Comparison of ENCODE assay signal across 18 cellular contexts in the genomic region with DNA sequence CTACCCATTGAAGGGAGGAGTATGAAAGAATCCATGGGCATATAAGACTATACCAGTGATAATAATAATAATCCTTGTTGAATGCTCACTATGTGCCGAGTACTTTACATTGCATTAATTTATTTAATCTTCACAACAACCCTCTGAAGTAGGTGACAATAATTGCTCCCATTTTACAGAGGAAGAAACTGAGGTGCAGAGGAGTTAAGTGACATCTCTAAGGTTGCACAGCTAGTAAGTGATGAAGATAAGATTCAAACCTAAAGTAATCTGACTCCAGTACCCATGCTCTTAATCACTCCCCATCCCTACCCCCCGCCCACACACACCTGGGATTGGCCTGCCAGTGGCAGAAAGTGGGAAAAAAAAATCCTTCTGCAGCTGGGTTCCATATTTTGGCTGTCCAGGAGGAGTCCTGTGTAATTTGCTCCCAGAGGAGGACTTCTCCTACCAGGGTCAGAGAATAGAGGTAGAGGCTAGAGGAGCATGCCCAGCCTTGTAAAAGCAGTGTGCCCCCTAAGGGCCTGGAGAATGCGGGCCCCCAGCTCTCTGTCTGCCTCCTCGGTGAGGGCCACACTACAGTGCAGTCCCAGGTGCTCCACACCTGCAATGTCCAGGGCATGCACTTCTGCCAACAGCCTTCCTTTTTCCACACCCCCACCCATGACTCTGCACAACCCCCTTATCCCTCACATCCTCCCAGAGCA. TPM values are rescaled to one million over a fixed set of nuclear protein-coding genes. Genes with fewer than 3 reads are reported as not detected.
DNase-seq lines count a peak whose midpoint lies in the region; ATAC-seq, FAIRE-seq and TF ChIP-seq lines count a peak whose summit lies in the region.
"Had no signal": no experiment of that assay in that cellular context is flagged by ENCODE, and none has a peak within 500 bp of the region (broad histone marks: within the 10 kb centered on the region; RNA-seq: fewer than 3 reads in every experiment).

No MANE protein-coding gene starts in this region.

- POLR2A ChIA-PET in HEK293 (lab: Yijun Ruan, JAX) (interaction anchor here (2.9 kb wide), 1 partner anchor 16 kb away, joined by 27 read pairs; no protein-coding TSS in a partner anchor), A673 (lab: Charles Lee; ENCODE audit: low non-redundant PET) (interaction anchor here (0.7 kb wide), 1 partner anchor 34 kb away, joined by 4 read pairs; no protein-coding TSS in a partner anchor)

- H3K27me3 ChIP-seq in bronchial epithelial cell (ENCODE audit: control insufficient read depth, insufficient read depth, low read length) (peaks cover 2% of the 10 kb centered on the region), iPS-20b (ENCODE audit: insufficient read depth, low read length) (peaks cover 40% of the 10 kb centered on the region), gastrocnemius medialis (peaks cover 14 to 21% (median 17%) of the 10 kb centered on the region in 3 donors), A673 (replicated peaks; ENCODE audit: insufficient read depth, low read depth, low read length, poor library complexity) (peaks cover 18% of the 10 kb centered on the region)

- no peak overlapping the region; the same call in 1 of the 2 replicates for H3K9ac ChIP-seq in iPS-20b (ENCODE audit: low read depth, low read length)

- ATAC-seq in gastrocnemius medialis (no peak), GM21717 (IDR thresholded peaks at IDR 0.05; ENCODE audit: unreplicated experiment) (no peak), GM18505 (IDR thresholded peaks at IDR 0.05; ENCODE audit: unreplicated experiment) (no peak)
- ATAC-seq: activated CD8-positive, alpha-beta memory T cell treated with anti-CD3 and anti-CD28 coated beads, Interleukin-2, amount 10 ng/mL, durations not matched to agents 7 days and 5 days; natural killer cell treated with Interleukin-12 subunit alpha and Interleukin-12 subunit beta and Interleukin-15 and Interleukin-18, amount 100 ng/mL, for 72 hours; stimulated activated memory B cell treated with anti-CD40 and anti-IgM and Interleukin-4, amounts not matched to agents 10 μg/mL and 1 μg/mL and 100 μg/mL, for 72 hours had no signal

- peak overlapping the region; percentile 34 for H3K4me3 ChIP-seq in HEK293 (ENCODE audit: low read depth, low read length)
- H3K4me3 ChIP-seq in bronchial epithelial cell (ENCODE audit: low read depth, low read length), result peak overlapping the region; percentile 27
- H3K4me3 ChIP-seq in iPS-20b (ENCODE audit: low read length), result peak overlapping the region; percentile 65
- peak overlapping the region in 3 of 4 donors; percentile 27 to 48 (median 43) for H3K4me3 ChIP-seq in gastrocnemius medialis
- no peak overlapping the region for H3K4me3 ChIP-seq in A673 (ENCODE audit: low read depth, low read length, poor library complexity, severe bottlenecking)

- H3K4me1 ChIP-seq in HEK293 (ENCODE audit: control insufficient read depth, insufficient read depth, low read length) (peaks cover 10% of the 10 kb centered on the region), iPS-20b (ENCODE audit: insufficient read depth, low read length) (no peaks in the 10 kb centered on the region), gastrocnemius medialis (no peaks in the 10 kb centered on the region), A673 (ENCODE audit: insufficient read depth, low read length, poor library complexity, severe bottlenecking) (no peaks in the 10 kb centered on the region)

- intact Hi-C loops in gastrocnemius medialis (cut with DNase I; ENCODE audit: low total_unique reads), result no loop called here
- intact Hi-C loops in A673 (cut with micrococcal nuclease; ENCODE audit: unreplicated experiment), result no loop called here

- H3K27ac ChIP-seq in HEK293 (ENCODE audit: extremely low read depth, low read depth, low read length), result no peak overlapping the region
- H3K27ac ChIP-seq in iPS-20b (ENCODE audit: low read length), result no peak overlapping the region
- no peak overlapping the region for H3K27ac ChIP-seq in gastrocnemius medialis
- H3K27ac ChIP-seq in A673 (ENCODE audit: low read depth, low read length, poor library complexity, severe bottlenecking), result no peak overlapping the region

- TF ChIP-seq CTCF in HEK293 (tag by site-specific recombination; IDR thresholded peaks at IDR 0.05), result peak; percentile 13; the same call in 1 of the 2 replicates
- no peak for TF ChIP-seq CTCF in bronchial epithelial cell (IDR thresholded peaks at IDR 0.05; ENCODE audit: insufficient read depth, low read length, severe bottlenecking)
- TF ChIP-seq CTCF in gastrocnemius medialis (IDR thresholded peaks at IDR 0.05 in 4 of 5, conservative IDR thresholded peaks at IDR 0.05 in 1 of 5), result no peak
- TF ChIP-seq CTCF in A673 (conservative IDR thresholded peaks at IDR 0.05; ENCODE audit: low read depth, low read length), result no peak

- no peak for TF ChIP-seq POLR2A in gastrocnemius medialis (IDR thresholded peaks at IDR 0.05)
- no peak for TF ChIP-seq POLR2A in GM18505 (IDR thresholded peaks at IDR 0.05; ENCODE audit: borderline replicate concordance, extremely low read depth, insufficient read depth, insufficient read length)

- H3K9me3 ChIP-seq in HEK293 (ENCODE audit: control insufficient read depth, insufficient read depth, low read depth, low read length) (no peaks in the 10 kb centered on the region), iPS-20b (ENCODE audit: insufficient read depth, low read depth, low read length) (no peaks in the 10 kb centered on the region), gastrocnemius medialis (no peaks in the 10 kb centered on the region), A673 (ENCODE audit: low read depth, low read length, poor library complexity, severe bottlenecking) (no peaks in the 10 kb centered on the region)

- FAIRE-seq in bronchial epithelial cell (lab: Jason Lieb, UNC), result no peak
- FAIRE-seq: GM19239 had no signal

- no TSS peak for BruUV-seq in A673 (replicated peaks; lab: Mats Ljungman, UMichigan)

- in situ Hi-C loops in gastrocnemius medialis (cut with MboI; ENCODE audit: low sequenced_read_pairs in 4 of 4), result no loop called here

- DNase-seq in bronchial epithelial cell (ENCODE audit: low read depth) (peak; percentile 28), gastrocnemius medialis (no peak), A673 (ENCODE audit: low spot score) (no peak)
- DNase-seq in activated CD4-positive, CD25-positive, alpha-beta regulatory T cell (lab: John Stamatoyannopoulos, UW), result no peak
- DNase-seq: activated CD8-positive, alpha-beta memory T cell treated with anti-CD3 and anti-CD28 coated beads, Interleukin-2, amount 10 ng/mL, durations not matched to agents 7 days and 5 days; activated naive CD8-positive, alpha-beta T cell treated with anti-CD3 and anti-CD28 coated beads, Interleukin-2, amount 10 ng/mL, durations not matched to agents 7 days and 5 days; COR-L47; immature natural killer cell; NCI-H226; RPMI8226; stimulated activated CD4-positive, alpha-beta T cell treated with anti-CD3 and anti-CD28 coated beads, Interleukin-2, amount 100 ng/mL, for 24 hours had no signal

- H3K36me3 ChIP-seq in HEK293 (ENCODE audit: control insufficient read depth in 2 of 2, insufficient read depth in 1 of 2, low read length in 2 of 2), result no peaks in the 10 kb centered on the region
- no peaks in the 10 kb centered on the region for H3K36me3 ChIP-seq in bronchial epithelial cell (ENCODE audit: control insufficient read depth, insufficient read depth, low read length)
- H3K36me3 ChIP-seq in iPS-20b (ENCODE audit: insufficient read depth, low read depth, low read length), result 0 out of 2 replicates have a peak, but pooled peaks cover 6% of the 10 kb centered on the region
- H3K36me3 ChIP-seq in gastrocnemius medialis, result no peaks in the 10 kb centered on the region
- no peaks in the 10 kb centered on the region for H3K36me3 ChIP-seq in A673 (ENCODE audit: insufficient read depth, low read length, poor library complexity, severe bottlenecking)

- CTCF ChIA-PET in HEK293 (lab: Yijun Ruan, JAX), result interaction anchor here (1.0 to 4.6 kb wide), 5 partner anchors 13 to 399 kb away, joined by 3 to 21 read pairs (median 6); no protein-coding TSS in a partner anchor
- CTCF ChIA-PET in A673 (lab: Charles Lee), result no interaction called here

TF ChIP-seq in HEK293, 187 proteins besides CTCF, POLR2A, EP300 and RAD21:
- peak; percentile 51; the same call in 1 of the 2 replicates for TF ChIP-seq EGR2 (tag by site-specific recombination; IDR thresholded peaks at IDR 0.05; ENCODE audit: low read depth)
- TF ChIP-seq KLF9 (tag by site-specific recombination; IDR thresholded peaks at IDR 0.05; ENCODE audit: low read depth), result no peak
- no peak for TF ChIP-seq ZNF416 (tag by site-specific recombination; IDR thresholded peaks at IDR 0.05)
- TF ChIP-seq ZNF580 (tag by site-specific recombination; IDR thresholded peaks at IDR 0.05), result 0 out of 2 replicates have a peak, but pooled peaks have one; percentile 41
- no peak for TF ChIP-seq FEZF1 (tag by site-specific recombination; IDR thresholded peaks at IDR 0.05)
- no peak for TF ChIP-seq ZNF423 (tag by site-specific recombination; IDR thresholded peaks at IDR 0.05)
- 0 out of 2 replicates have a peak, but pooled peaks have one; percentile 21 for TF ChIP-seq ZNF664 (tag by site-specific recombination; IDR thresholded peaks at IDR 0.05)
- peak; percentile 54; the same call in 1 of the 2 replicates for TF ChIP-seq ZFHX2 (tag by site-specific recombination; conservative IDR thresholded peaks at IDR 0.05)
- 0 out of 2 replicates have a peak, but pooled peaks have one; percentile 40 for TF ChIP-seq ZBTB48 (tag by site-specific recombination; IDR thresholded peaks at IDR 0.05)
- TF ChIP-seq ZBTB17 (tag by site-specific recombination; IDR thresholded peaks at IDR 0.05), result no peak
- TF ChIP-seq ZNF23 (tag by site-specific recombination; IDR thresholded peaks at IDR 0.05; ENCODE audit: borderline replicate concordance), result no peak
- TF ChIP-seq RBAK (tag by site-specific recombination; IDR thresholded peaks at IDR 0.05), result peak; percentile 64; the same call in 1 of the 2 replicates
- TF ChIP-seq ZNF654 (tag by site-specific recombination; IDR thresholded peaks at IDR 0.05; ENCODE audit: low read depth), result no peak
TF ChIP-seq in HEK293: peak in this region for 6.

RNA-seq across cellular contexts. Expression of gene TMEM53, which starts 57.8 kb away (rescaled TPM):
- total RNA-seq in bronchial epithelial cell (6.1 and 8.3 TPM in 2 replicates), gastrocnemius medialis (1 to 10 TPM; 2.6 to 5.9 (median 4.2) TPM), A673 (2021) (3.3 and 5.6 TPM in 2 replicates)

RNA-seq across cellular contexts. Expression of gene ARMH1, which starts 58.1 kb away (rescaled TPM):
- total RNA-seq in bronchial epithelial cell (0.38 TPM in 1 of 2 replicates, not detected in the other), gastrocnemius medialis (under 1 TPM in 1 of 4 donors, not detected in 3; 0.78 TPM), A673 (2021) (0.26 and 0.87 TPM in 2 replicates)
